Comparison of ENCODE assay signal across 8 cellular contexts in the genomic region with DNA sequence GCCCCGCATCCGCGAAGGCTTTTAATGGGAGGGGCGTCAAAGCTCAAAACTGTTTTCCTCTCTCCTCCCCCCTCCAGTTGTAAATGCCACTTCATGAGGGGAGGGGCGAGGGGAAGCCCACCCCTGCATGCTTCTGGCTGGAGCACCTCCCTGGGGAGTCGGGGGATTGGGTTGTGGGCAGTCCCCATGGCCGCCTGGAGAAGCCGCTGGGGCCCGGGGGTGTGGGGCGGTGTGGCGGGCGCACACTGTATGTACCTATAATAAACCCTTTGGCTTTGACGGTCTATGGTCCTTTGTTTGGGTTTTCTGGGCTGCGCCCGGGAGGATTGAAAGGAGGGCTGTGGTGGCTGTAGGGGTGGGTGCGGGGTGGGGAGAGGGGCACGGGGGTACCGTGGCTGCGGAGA. TPM values are rescaled to one million over a fixed set of nuclear protein-coding genes. Genes with fewer than 3 reads are reported as not detected.
A peak's percentile ranks its signal among the peaks of the same experiment; 100 is the strongest.
DNase-seq lines count a peak whose midpoint lies in the region; ATAC-seq and TF ChIP-seq lines count a peak whose summit lies in the region.

No MANE protein-coding gene starts in this region.

- H3K4me3 Mint-ChIP-seq in IgD-negative memory B cell, result peak overlapping the region; percentile 88 to 100 (median 97)

- TF ChIP-seq EP300 in transverse colon (IDR thresholded peaks at IDR 0.05; ENCODE audit: low read depth), result no peak

- DNase-seq in stimulated activated naive CD4-positive, alpha-beta T cell (lab: John Stamatoyannopoulos, UW), result peak in 4 of 6 experiments; percentile 19 to 57 (median 50)
- no peak for DNase-seq in stimulated activated naive CD4-positive, alpha-beta T cell treated with Interleukin-2 at 50 U/mL for 16 hours (lab: John Stamatoyannopoulos, UW)
- DNase-seq in adipocyte (ENCODE audit: low read depth), result no peak
- DNase-seq in left colon, result no peak
- no peak for DNase-seq in transverse colon

- intact Hi-C loops in left colon (cut with DNase I, micrococcal nuclease) (no loop called here), transverse colon (cut with DNase I; ENCODE audit: low total_unique reads) (no loop called here)

- in situ Hi-C loops in transverse colon (cut with MboI; ENCODE audit: low pct_ligation_motif_present in 1 of 4, low pct_unique_long_range_greater_than_20kb in 1 of 4, low sequenced_read_pairs in 3 of 4), result loop anchor here in 1 of 4 donors (25.0 kb wide), 1 partner anchor 264 kb away; no protein-coding TSS in a partner anchor

- no peaks in the 10 kb centered on the region for H3K27me3 ChIP-seq in adipocyte (replicated peaks; ENCODE audit: control insufficient read depth, insufficient read depth, low read length)
- no peaks in the 10 kb centered on the region for H3K27me3 ChIP-seq in transverse colon

- peak overlapping the region in 1 of 3 donors; percentile 92 for H3K27ac Mint-ChIP-seq in IgD-negative memory B cell

- no peaks in the 10 kb centered on the region for H3K36me3 Mint-ChIP-seq in IgD-negative memory B cell

- H3K9ac ChIP-seq in adipocyte (ENCODE audit: low read length), result peak overlapping the region; percentile 34

- H3K4me3 ChIP-seq in adipocyte (ENCODE audit: low read length) (peak overlapping the region; percentile 90), transverse colon (peak overlapping the region in 3 of 4 donors; percentile 63 to 74 (median 68))

- no peaks in the 10 kb centered on the region for H3K9me3 Mint-ChIP-seq in IgD-negative memory B cell

- H3K36me3 ChIP-seq in adipocyte (ENCODE audit: control insufficient read depth, insufficient read depth, low read length, severe bottlenecking) (peaks cover 8% of the 10 kb centered on the region), transverse colon (peaks cover 0 to 8% (median 0%) of the 10 kb centered on the region in 4 donors)

- H3K9me3 ChIP-seq in adipocyte (ENCODE audit: control insufficient read depth, low read length), result no peaks in the 10 kb centered on the region
- H3K9me3 ChIP-seq in transverse colon, result no peaks in the 10 kb centered on the region

- ATAC-seq in left colon, result peak; percentile 26
- no peak for ATAC-seq in HG03025 (IDR thresholded peaks at IDR 0.05; ENCODE audit: low FRiP score, unreplicated experiment)
- ATAC-seq in HG03135 (IDR thresholded peaks at IDR 0.05; ENCODE audit: unreplicated experiment), result no peak

- TF ChIP-seq CTCF in transverse colon (IDR thresholded peaks at IDR 0.05), result no peak

- H3K4me1 ChIP-seq in adipocyte (ENCODE audit: control insufficient read depth, insufficient read depth, low read length), result peaks cover 3% of the 10 kb centered on the region
- H3K4me1 ChIP-seq in transverse colon, result peaks cover 0 to 21% (median 12%) of the 10 kb centered on the region in 4 donors

- H3K27ac ChIP-seq in transverse colon, result peak overlapping the region; percentile 76 to 85 (median 80)

- no peak for TF ChIP-seq POLR2A in transverse colon (IDR thresholded peaks at IDR 0.05)

- H3K27me3 Mint-ChIP-seq in IgD-negative memory B cell, result no peaks in the 10 kb centered on the region

- peaks cover 14 to 25% (median 15%) of the 10 kb centered on the region in 3 donors for H3K4me1 Mint-ChIP-seq in IgD-negative memory B cell

- 5% methylated on average over 19 of the region's 19 CpGs; no CpG with 5 or more reads in 1 of the 2 donors for WGBS in transverse colon (ENCODE audit: low coverage in 1 of 2), 2 donors

RNA-seq across cellular contexts. Expression of gene SHKBP1, which starts 0.5 kb away (rescaled TPM):
- 210 TPM for polyA plus RNA-seq in IgD-negative memory B cell
- total RNA-seq in left colon, result 10 to 100 TPM; 64.1 to 64.3 TPM
- 100 to 1,000 TPM in 1 of 4 donors, 10 to 100 TPM in 3; 58.7 to 111 (median 60.9) TPM for total RNA-seq in transverse colon

RNA-seq across cellular contexts. Expression of gene LTBP4, which starts 25.0 kb away (rescaled TPM):
- polyA plus RNA-seq in IgD-negative memory B cell, result 22.1 TPM
- 100 to 1,000 TPM; 183 to 192 TPM for total RNA-seq in left colon
- 100 to 1,000 TPM; 122 to 477 (median 253) TPM for total RNA-seq in transverse colon

Comparison
In these comparisons a context has a peak if more than half of its experiments do, and no peak if none do; other contexts are left out.
1. DNase-seq: peak in stimulated activated naive CD4-positive, alpha-beta T cell (4 of 6); none in stimulated activated naive CD4-positive, alpha-beta T cell treated with Interleukin-2 at 50 U/mL for 16 hours (single experiment), adipocyte (single experiment), left colon (0 of 2) and transverse colon (single experiment).